ENCODE assay signal across 8 cellular contexts in genomic region chr20:43941476-43942212, GRCh38. TPM values are rescaled to one million over a fixed set of nuclear protein-coding genes. Genes with fewer than 3 reads are reported as not detected.
A peak's percentile ranks its signal among the peaks of the same experiment; 100 is the strongest.
DNase-seq lines count a peak whose midpoint lies in the region; ATAC-seq and TF ChIP-seq lines count a peak whose summit lies in the region.

No MANE protein-coding gene starts in this region.

- DNase-seq in CD14-positive monocyte (ENCODE audit: low spot score) (peak; percentile 67), HFFc6 (no peak), SKM-1 treated with dmso at 0.1 percent for 144 hours (lab: John Stamatoyannopoulos, UW; ENCODE audit: unreplicated experiment) (peak; percentile 96), left ventricle myocardium superior (no peak), HK-2 (ENCODE audit: unreplicated experiment) (no peak), glomerular visceral epithelial cell (ENCODE audit: extremely low spot score) (no peak)

- peak; percentile 59 for ATAC-seq in left ventricle myocardium superior
- no peak for ATAC-seq in HG02870 (IDR thresholded peaks at IDR 0.05; ENCODE audit: unreplicated experiment)
- no peak for ATAC-seq in HG03460 (IDR thresholded peaks at IDR 0.05; ENCODE audit: unreplicated experiment)

- H3K4me3 Mint-ChIP-seq in CD14-positive monocyte (peak overlapping the region; percentile 49 to 85), HFFc6 (peak overlapping the region; percentile 73; the same call in 1 of the 2 replicates)

- TF ChIP-seq CTCF in CD14-positive monocyte (IDR thresholded peaks at IDR 0.05) (no peak), HFFc6 (IDR thresholded peaks at IDR 0.05) (no peak)

- H3K9me3 Mint-ChIP-seq in CD14-positive monocyte (peaks cover 0 to 3% (median 0%) of the 10 kb centered on the region in 7 donors), HFFc6 (no peaks in the 10 kb centered on the region)

- H3K27ac Mint-ChIP-seq in CD14-positive monocyte (peak overlapping the region; percentile 96 to 99 (median 98)), HFFc6 (peak overlapping the region; percentile 92)

- H3K36me3 Mint-ChIP-seq in CD14-positive monocyte (peaks cover 5 to 6% of the 10 kb centered on the region in 2 donors), HFFc6 (ENCODE audit: low read depth) (peaks cover 9% of the 10 kb centered on the region)

- intact Hi-C loops in CD14-positive monocyte (cut with micrococcal nuclease): loop anchor here in 1 of 2 donors (1.0 to 5.0 kb wide), 2 partner anchors 14 to 189 kb away; no protein-coding TSS in a partner anchor
- intact Hi-C loops in left ventricle myocardium superior (cut with micrococcal nuclease): no loop called here

- H3K4me1 Mint-ChIP-seq in CD14-positive monocyte (peaks cover 81% of the 10 kb centered on the region), HFFc6 (ENCODE audit: low read depth) (peaks cover 84% of the 10 kb centered on the region)

- H3K27me3 Mint-ChIP-seq in CD14-positive monocyte (ENCODE audit: low read depth in 3 of 3) (no peaks in the 10 kb centered on the region), HFFc6 (ENCODE audit: insufficient read depth) (peaks cover 2% of the 10 kb centered on the region)

RNA-seq across cellular contexts. Expression of gene TOX2, which starts 27.0 kb away (rescaled TPM):
- polyA plus RNA-seq in CD14-positive monocyte: under 1 TPM; 0.39 to 0.47 TPM
- 10 to 100 TPM; 46.1 to 68.2 (median 60.2) TPM for total RNA-seq in HFFc6 (2021; fragmentation: NEBNext Ultra II Directional; extraction: Animal tissue kit (Norgen Biotek cat#: 25700))
- total RNA-seq in left ventricle myocardium superior: 0.47 TPM

Comparison
In these comparisons a context has a peak if more than half of its experiments do, and no peak if none do; other contexts are left out.
1. DNase-seq: peak in CD14-positive monocyte (single experiment) and SKM-1 treated with dmso at 0.1 percent for 144 hours (single experiment); none in HFFc6 (single experiment), left ventricle myocardium superior (single experiment), HK-2 (single experiment) and glomerular visceral epithelial cell (single experiment).
2. RNA of gene TOX2, which starts 27.0 kb away (total RNA-seq): 46.1 to 68.2 TPM in HFFc6; 0.47 TPM in left ventricle myocardium superior (single experiment); every median in the first group is over 10 times any median in the second.